In the genomic region with DNA sequence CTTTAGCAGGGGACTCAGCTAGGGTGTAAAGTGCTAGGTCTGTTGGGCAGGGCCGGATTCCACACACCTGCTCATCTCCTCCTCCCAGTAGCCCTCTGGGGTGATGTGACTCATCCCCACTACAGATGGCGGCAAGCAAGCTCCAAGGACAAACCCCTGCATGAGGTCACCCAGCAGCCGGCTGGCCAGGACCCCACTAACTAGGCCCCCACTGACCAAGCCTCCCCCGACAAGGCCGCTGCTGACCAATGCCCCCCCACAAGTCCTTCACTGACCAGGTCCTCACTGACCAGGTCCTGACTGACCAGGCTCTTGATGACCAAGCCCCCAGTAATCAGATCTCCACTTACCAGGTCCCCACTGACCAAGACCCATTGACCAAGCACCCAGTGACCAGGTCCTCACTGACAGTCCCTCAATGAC, we compare ENCODE assay signal across 25 cellular contexts. TPM values are rescaled to one million over a fixed set of nuclear protein-coding genes. Genes with fewer than 3 reads are reported as not detected.
DNase-seq lines count a peak whose midpoint lies in the region; ATAC-seq and TF ChIP-seq lines count a peak whose summit lies in the region.
"Had no signal": no experiment of that assay in that cellular context is flagged by ENCODE, and none has a peak within 500 bp of the region (broad histone marks: within the 10 kb centered on the region; RNA-seq: fewer than 3 reads in every experiment).

No MANE protein-coding gene starts in this region.

- no peaks in the 10 kb centered on the region for H3K36me3 Mint-ChIP-seq in activated naive CD4-positive, alpha-beta T cell treated with anti-CD3 and anti-CD28 coated beads, Interleukin-2, amount 10 ng/mL, durations not matched to agents 7 days and 5 days

- H3K9me3 Mint-ChIP-seq in activated naive CD4-positive, alpha-beta T cell treated with anti-CD3 and anti-CD28 coated beads, Interleukin-2, amount 10 ng/mL, durations not matched to agents 7 days and 5 days: no peaks in the 10 kb centered on the region
- H3K9me3 Mint-ChIP-seq: activated T-helper 1 cell treated with anti-CD3 and anti-CD28 coated beads, Interleukin-12 subunit alpha, Interleukin-12 subunit beta, Interleukin-2, Interleukin-4 antibody, amounts not matched to agents 30 ng/mL and 10 ng/mL and 1 ng/mL, durations not matched to agents 14 hours and 24 hours and 36 hours; nephron had no signal

- ATAC-seq in foreskin keratinocyte: peak; percentile 24
- no peak for ATAC-seq in GM19035 (IDR thresholded peaks at IDR 0.05; ENCODE audit: unreplicated experiment)
- ATAC-seq: K562, lower lobe of right lung, psoas muscle, Right ventricle myocardium inferior had no signal

- CTCF ChIA-PET in activated naive CD4-positive, alpha-beta T cell treated with anti-CD3 and anti-CD28 coated beads, Interleukin-2, amount 10 ng/mL, durations not matched to agents 7 days and 5 days (lab: Charles Lee): no interaction called here

- no peak overlapping the region for H3K4me3 Mint-ChIP-seq in activated naive CD4-positive, alpha-beta T cell treated with anti-CD3 and anti-CD28 coated beads, Interleukin-2, amount 10 ng/mL, durations not matched to agents 7 days and 5 days
- H3K4me3 Mint-ChIP-seq: activated T-helper 1 cell treated with anti-CD3 and anti-CD28 coated beads, Interleukin-12 subunit alpha, Interleukin-12 subunit beta, Interleukin-2, Interleukin-4 antibody, amounts not matched to agents 30 ng/mL and 10 ng/mL and 1 ng/mL, durations not matched to agents 14 hours and 24 hours and 36 hours; nephron had no signal

- H3K36me3 ChIP-seq in stomach: no peaks in the 10 kb centered on the region
- H3K36me3 ChIP-seq: adrenal gland, esophagus squamous epithelium, lower lobe of right lung, thoracic aorta, WERI-Rb-1 had no signal

- H3K4me1 Mint-ChIP-seq in activated naive CD4-positive, alpha-beta T cell treated with anti-CD3 and anti-CD28 coated beads, Interleukin-2, amount 10 ng/mL, durations not matched to agents 7 days and 5 days: no peaks in the 10 kb centered on the region
- H3K4me1 Mint-ChIP-seq: nephron had no signal

- intact Hi-C loops in stomach (cut with DNase I; ENCODE audit: low total_unique reads): no loop called here

- TF ChIP-seq CTCF in foreskin keratinocyte (conservative IDR thresholded peaks at IDR 0.05): no peak
- no peak for TF ChIP-seq CTCF in stomach (IDR thresholded peaks at IDR 0.05)

- H3K27me3 Mint-ChIP-seq in activated naive CD4-positive, alpha-beta T cell treated with anti-CD3 and anti-CD28 coated beads, Interleukin-2, amount 10 ng/mL, durations not matched to agents 7 days and 5 days: peaks cover 22% of the 10 kb centered on the region

- no peaks in the 10 kb centered on the region for H3K4me1 ChIP-seq in foreskin keratinocyte
- H3K4me1 ChIP-seq in stomach: no peaks in the 10 kb centered on the region
- H3K4me1 ChIP-seq: adrenal gland, esophagus squamous epithelium, lower lobe of right lung, psoas muscle had no signal

- TF ChIP-seq EP300 in stomach (IDR thresholded peaks at IDR 0.05): no peak

- no peak overlapping the region for H3K27ac Mint-ChIP-seq in activated naive CD4-positive, alpha-beta T cell treated with anti-CD3 and anti-CD28 coated beads, Interleukin-2, amount 10 ng/mL, durations not matched to agents 7 days and 5 days
- H3K27ac Mint-ChIP-seq: activated T-helper 1 cell treated with anti-CD3 and anti-CD28 coated beads, Interleukin-12 subunit alpha, Interleukin-12 subunit beta, Interleukin-2, Interleukin-4 antibody, amounts not matched to agents 30 ng/mL and 10 ng/mL and 1 ng/mL, durations not matched to agents 14 hours and 24 hours and 36 hours; nephron had no signal

- H3K4me3 ChIP-seq in stomach: no peak overlapping the region
- H3K4me3 ChIP-seq: adrenal gland, esophagus squamous epithelium, K562, lower lobe of right lung, psoas muscle, thoracic aorta had no signal

- no peak for TF ChIP-seq POLR2A in stomach (IDR thresholded peaks at IDR 0.05)

- DNase-seq in activated naive CD4-positive, alpha-beta T cell treated with anti-CD3 and anti-CD28 coated beads, Interleukin-2, amount 10 ng/mL, durations not matched to agents 7 days and 5 days: peak; percentile 17
- DNase-seq in activated naive CD4-positive, alpha-beta T cell treated with anti-CD3 and anti-CD28 coated beads, Interleukin-2, amount 50 U/mL, for 16 hours: no peak
- DNase-seq in M059J (ENCODE audit: low read depth) (peak; percentile 34), foreskin keratinocyte (peak in 1 of 2 donors; percentile 11), stomach (peak; percentile 2), ecto neural progenitor cell (ENCODE audit: low spot score) (no peak), NK-92 (lab: John Stamatoyannopoulos, UW; ENCODE audit: unreplicated experiment) (no peak)
- DNase-seq: esophagus squamous epithelium, lower lobe of right lung, NCI-H1092, NCI-H2081 treated with DMSO at 0.1 percent for 48 hours, NCI-H510A, psoas muscle, WERI-Rb-1 had no signal

- H3K27me3 ChIP-seq in foreskin keratinocyte: peaks cover 4% of the 10 kb centered on the region
- peaks cover 0 to 44% (median 0%) of the 10 kb centered on the region in 3 donors for H3K27me3 ChIP-seq in stomach
- H3K27me3 ChIP-seq: adrenal gland had no signal

- no peaks in the 10 kb centered on the region for H3K9me3 ChIP-seq in stomach
- H3K9me3 ChIP-seq: adrenal gland, esophagus squamous epithelium, lower lobe of right lung, psoas muscle, thoracic aorta had no signal

- 86 to 99% (median 94%) methylated on average over 5 of the region's 5 CpGs for WGBS in stomach, 5 donors

- H3K27ac ChIP-seq in foreskin keratinocyte: no peak overlapping the region
- no peak overlapping the region for H3K27ac ChIP-seq in stomach
- H3K27ac ChIP-seq: adrenal gland, C4-2B, esophagus squamous epithelium, lower lobe of right lung, psoas muscle, thoracic aorta, WERI-Rb-1 had no signal

RNA-seq across cellular contexts. Expression of gene TNFRSF13B, which starts 36.7 kb away (rescaled TPM):
- total RNA-seq in M059J (2014; rRNA removed; shearing (Covaris generic)): not detected in 2 replicates
- total RNA-seq in foreskin keratinocyte (not detected in 2 replicates), stomach (under 1 TPM in 1 of 5 donors, not detected in 4; 0.37 TPM)
- polyA plus RNA-seq in foreskin keratinocyte (not detected in 2 replicates), stomach (1 to 10 TPM in 2 of 3 donors, under 1 TPM in 1; 0.25 to 1.8 (median 1.8) TPM)
- total RNA-seq: A673; activated T-helper 1 cell treated with anti-CD3 and anti-CD28 coated beads, Interleukin-12 subunit alpha, Interleukin-12 subunit beta, Interleukin-2, Interleukin-4 antibody, amounts not matched to agents 30 ng/mL and 10 ng/mL and 1 ng/mL, durations not matched to agents 14 hours and 24 hours and 36 hours; adrenal gland; esophagus squamous epithelium; H1; K562; psoas muscle; Right ventricle myocardium inferior; T-helper 1 cell treated with Interleukin-12 subunit alpha and Interleukin-12 subunit beta and Interleukin-4 antibody, amounts not matched to agents 30 ng/mL and 1 ng/mL, for 36 hours; thoracic aorta had no signal
- polyA plus RNA-seq: H1, K562, psoas muscle had no signal

Comparison
In these comparisons a context has a peak if more than half of its experiments do, and no peak if none do; other contexts are left out.
1. DNase-seq: peak in activated naive CD4-positive, alpha-beta T cell treated with anti-CD3 and anti-CD28 coated beads, Interleukin-2, amount 10 ng/mL, durations not matched to agents 7 days and 5 days (single experiment), M059J (single experiment) and stomach (single experiment); none in activated naive CD4-positive, alpha-beta T cell treated with anti-CD3 and anti-CD28 coated beads, Interleukin-2, amount 50 U/mL, for 16 hours (single experiment), ecto neural progenitor cell (single experiment) and NK-92 (single experiment).